Comparison of ENCODE assay signal across 18 cellular contexts in the genomic region with DNA sequence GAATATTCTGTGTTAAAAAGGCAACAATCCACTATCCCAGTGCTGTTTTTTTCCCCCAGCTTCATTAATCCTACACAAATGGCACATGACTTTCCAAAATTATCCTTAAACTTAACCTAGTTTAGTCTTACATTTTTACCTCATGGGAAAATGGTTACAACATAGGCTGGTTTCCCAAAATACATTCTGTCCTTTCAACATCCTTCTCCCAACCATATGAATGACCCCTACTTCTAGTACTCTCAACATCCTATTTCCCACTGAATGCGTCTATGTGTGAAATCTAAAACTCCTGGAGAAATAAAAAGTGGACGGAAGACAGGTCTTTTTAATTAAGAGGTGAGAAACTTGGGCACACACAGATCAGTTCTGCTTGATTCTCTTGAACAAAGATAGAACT.
"Had no signal": no experiment of that assay in that cellular context is flagged by ENCODE, and none has a peak within 500 bp of the region (broad histone marks: within the 10 kb centered on the region; RNA-seq: fewer than 3 reads in every experiment).

No MANE protein-coding gene starts in this region.

- H3K36me3 ChIP-seq: thoracic aorta had no signal

- DNase-seq: cerebellar nuclear complex; effector memory CD8-positive, alpha-beta T cell; esophagus squamous epithelium; heart right ventricle; islet precursor cell; mammary epithelial cell; mucosa of descending colon; naive thymus-derived CD8-positive, alpha-beta T cell; sigmoid colon; stimulated activated naive CD8-positive, alpha-beta T cell treated with anti-CD3 and anti-CD28 coated beads, Interleukin-15, Interleukin-2, amounts not matched to agents 100 U/mL and 50 U/mL, for 24 hours; substantia nigra; transverse colon had no signal

- H3K27ac Mint-ChIP-seq: dendritic cell treated with granulocyte-macrophage colony-stimulating factor and Interleukin-4, amounts not matched to agents 40 ng/mL and 50 ng/mL, for 4 days had no signal

- H3K9me3 ChIP-seq: esophagus squamous epithelium, heart right ventricle, mucosa of descending colon, neutrophil, right atrium auricular region, sigmoid colon, thoracic aorta, transverse colon had no signal

- ATAC-seq: effector memory CD8-positive, alpha-beta T cell; heart right ventricle; left lobe of liver; mucosa of descending colon; naive thymus-derived CD8-positive, alpha-beta T cell; stimulated activated naive CD8-positive, alpha-beta T cell treated with anti-CD3 and anti-CD28 coated beads, Interleukin-15, Interleukin-2, amounts not matched to agents 100 U/mL and 50 U/mL, for 24 hours had no signal

- H3K4me3 Mint-ChIP-seq: dendritic cell treated with granulocyte-macrophage colony-stimulating factor and Interleukin-4, amounts not matched to agents 40 ng/mL and 50 ng/mL, for 4 days; effector memory CD8-positive, alpha-beta T cell; naive thymus-derived CD8-positive, alpha-beta T cell had no signal

- H3K4me3 ChIP-seq: esophagus squamous epithelium, heart right ventricle, mucosa of descending colon, right atrium auricular region, sigmoid colon, skin epidermis, thoracic aorta, transverse colon had no signal

- H3K27me3 ChIP-seq: esophagus squamous epithelium, heart right ventricle, neutrophil, right atrium auricular region, sigmoid colon, transverse colon had no signal

- H3K9me3 Mint-ChIP-seq: dendritic cell treated with granulocyte-macrophage colony-stimulating factor and Interleukin-4, amounts not matched to agents 40 ng/mL and 50 ng/mL, for 4 days; effector memory CD8-positive, alpha-beta T cell; naive thymus-derived CD8-positive, alpha-beta T cell had no signal

- H3K27ac ChIP-seq: esophagus squamous epithelium, heart right ventricle, neutrophil, right atrium auricular region, sigmoid colon, skin epidermis, thoracic aorta, transverse colon had no signal

- H3K27me3 Mint-ChIP-seq: dendritic cell treated with granulocyte-macrophage colony-stimulating factor and Interleukin-4, amounts not matched to agents 40 ng/mL and 50 ng/mL, for 4 days; effector memory CD8-positive, alpha-beta T cell; naive thymus-derived CD8-positive, alpha-beta T cell had no signal
